21 cellular contexts compared by ENCODE assay signal in the genomic region with DNA sequence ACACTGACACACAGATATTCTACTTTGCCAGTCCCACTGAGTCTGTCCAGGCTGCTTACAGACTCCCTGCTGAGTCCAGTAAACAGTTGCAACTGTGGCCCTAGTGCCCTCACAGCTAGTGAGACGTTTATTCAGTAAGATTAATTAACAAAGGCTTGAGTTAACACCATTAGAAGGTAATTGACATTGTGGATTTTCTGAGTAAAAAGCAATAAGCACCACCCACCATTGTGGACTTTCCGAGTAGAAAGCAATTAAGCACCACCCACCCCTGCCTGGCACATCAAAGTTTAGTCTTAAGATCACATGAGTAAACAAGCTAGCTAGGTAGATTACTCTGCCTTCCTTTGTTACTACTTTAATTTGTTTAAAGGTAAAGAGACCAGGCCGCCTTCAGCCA.
"Had no signal": no experiment of that assay in that cellular context is flagged by ENCODE, and none has a peak within 500 bp of the region (broad histone marks: within the 10 kb centered on the region; RNA-seq: fewer than 3 reads in every experiment).

No MANE protein-coding gene starts in this region.

- DNase-seq: dermis blood vessel endothelial cell; erythroblast; foreskin keratinocyte; head of caudate nucleus; kidney; left cardiac atrium; left ventricle myocardium superior; mesenchymal stem cell; naive thymus-derived CD4-positive, alpha-beta T cell; nephron progenitor cell; psoas muscle; retina; right lobe of liver; stimulated activated CD4-positive, alpha-beta T cell treated with anti-CD3 and anti-CD28 coated beads, Interleukin-4, amount 100 ng/mL, for 1 hour; stimulated activated CD8-positive, alpha-beta memory T cell treated with anti-CD3 and anti-CD28 coated beads, Interleukin-4, amount 100 ng/mL, for 48 hours; tibial artery had no signal

- H2AFZ ChIP-seq: hepatocyte had no signal

- H3K4me2 ChIP-seq: hepatocyte had no signal

- H3K9me3 ChIP-seq: neutrophil, right lobe of liver had no signal

- H3K27ac ChIP-seq: foreskin keratinocyte, hepatocyte, neutrophil, psoas muscle, right lobe of liver, tibial artery had no signal

- H3K4me3 ChIP-seq: hepatocyte, lung, psoas muscle, right lobe of liver, tibial artery had no signal

- H3K4me1 Mint-ChIP-seq: nephron progenitor cell; stimulated activated effector memory CD8-positive, alpha-beta T cell treated with anti-CD3 and anti-CD28 coated beads, Interleukin-12 subunit alpha, Interleukin-12 subunit beta, amount 100 ng/mL, for 72 hours had no signal

- H3K27me3 ChIP-seq: foreskin keratinocyte, hepatocyte, neutrophil, right lobe of liver, tibial artery had no signal

- H3K27ac Mint-ChIP-seq: naive thymus-derived CD4-positive, alpha-beta T cell; nephron progenitor cell; stimulated activated effector memory CD8-positive, alpha-beta T cell treated with anti-CD3 and anti-CD28 coated beads, Interleukin-12 subunit alpha, Interleukin-12 subunit beta, amount 100 ng/mL, for 72 hours; stimulated activated naive CD8-positive, alpha-beta T cell treated with anti-CD3 and anti-CD28 coated beads, Interleukin-15, Interleukin-2, amounts not matched to agents 100 ng/mL and 50 ng/mL, for 24 hours had no signal

- H3K4me1 ChIP-seq: foreskin keratinocyte, psoas muscle, right lobe of liver, tibial artery had no signal

- H3K27me3 Mint-ChIP-seq: naive thymus-derived CD4-positive, alpha-beta T cell; stimulated activated naive CD8-positive, alpha-beta T cell treated with anti-CD3 and anti-CD28 coated beads, Interleukin-15, Interleukin-2, amounts not matched to agents 100 ng/mL and 50 ng/mL, for 24 hours had no signal

- H3K4me3 Mint-ChIP-seq: naive thymus-derived CD4-positive, alpha-beta T cell; nephron progenitor cell; stimulated activated effector memory CD8-positive, alpha-beta T cell treated with anti-CD3 and anti-CD28 coated beads, Interleukin-12 subunit alpha, Interleukin-12 subunit beta, amount 100 ng/mL, for 72 hours; stimulated activated naive CD8-positive, alpha-beta T cell treated with anti-CD3 and anti-CD28 coated beads, Interleukin-15, Interleukin-2, amounts not matched to agents 100 ng/mL and 50 ng/mL, for 24 hours had no signal

- ATAC-seq: foreskin keratinocyte; left cardiac atrium; left ventricle myocardium superior; naive thymus-derived CD4-positive, alpha-beta T cell; psoas muscle; right lobe of liver; stimulated activated effector memory CD8-positive, alpha-beta T cell treated with anti-CD3 and anti-CD28 coated beads, Interleukin-12 subunit alpha, Interleukin-12 subunit beta, amount 100 ng/mL, for 72 hours had no signal

- H3K36me3 ChIP-seq: neutrophil, right lobe of liver, tibial artery had no signal

- H3K79me2 ChIP-seq: hepatocyte had no signal

- H3K36me3 Mint-ChIP-seq: naive thymus-derived CD4-positive, alpha-beta T cell; stimulated activated effector memory CD8-positive, alpha-beta T cell treated with anti-CD3 and anti-CD28 coated beads, Interleukin-12 subunit alpha, Interleukin-12 subunit beta, amount 100 ng/mL, for 72 hours had no signal
